Comparison of ENCODE assay signal across 10 cellular contexts in the genomic region with DNA sequence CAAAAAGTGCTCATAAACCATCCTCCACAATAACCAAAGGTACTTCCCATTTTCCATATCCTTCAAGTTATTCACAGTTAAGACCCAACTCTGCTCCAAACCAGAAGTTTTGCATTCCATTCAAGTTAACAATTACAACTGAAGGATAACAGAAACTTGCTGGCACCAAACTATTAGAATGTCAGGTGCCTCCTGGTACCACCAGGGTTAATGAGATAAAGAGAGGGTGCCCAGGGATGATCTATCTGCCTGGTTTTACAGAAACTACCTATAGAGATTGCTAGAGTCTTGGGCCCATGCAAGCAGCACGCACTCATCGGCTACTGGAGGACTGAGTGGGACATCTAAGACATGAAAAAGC.
DNase-seq lines count a peak whose midpoint lies in the region; ATAC-seq and TF ChIP-seq lines count a peak whose summit lies in the region.
"Had no signal": no experiment of that assay in that cellular context is flagged by ENCODE, and none has a peak within 500 bp of the region (broad histone marks: within the 10 kb centered on the region; RNA-seq: fewer than 3 reads in every experiment).

No MANE protein-coding gene starts in this region.

- DNase-seq in Peyer's patch: no peak
- no peak for DNase-seq in esophagus squamous epithelium (lab: John Stamatoyannopoulos, UW)
- DNase-seq in trophoblast cell: peak; percentile 44 to 91
- no peak for DNase-seq in GM13977 (ENCODE audit: low spot score)
- no peak for DNase-seq in amygdala (lab: John Stamatoyannopoulos, UW)
- DNase-seq: midbrain; stimulated activated CD4-positive, alpha-beta T cell treated with anti-CD3 and anti-CD28 coated beads, Interleukin-4, amount 100 ng/mL, for 1 hour had no signal

- intact Hi-C loops in esophagus squamous epithelium (cut with DNase I): no loop called here

- peak in 2 of 6 experiments; percentile 8 to 14 for TF ChIP-seq CTCF in Peyer's patch (IDR thresholded peaks at IDR 0.05)
- TF ChIP-seq CTCF in esophagus squamous epithelium (IDR thresholded peaks at IDR 0.05): peak in 1 of 6 experiments; percentile 28
- no peak for TF ChIP-seq CTCF in GM13977 (IDR thresholded peaks at IDR 0.05; ENCODE audit: extremely low read depth, insufficient read depth, missing control alignments)

- H3K14ac ChIP-seq in trophoblast cell (ENCODE audit: low read length): no peak overlapping the region

- no peak overlapping the region for H4K12ac ChIP-seq in trophoblast cell (ENCODE audit: low read depth, low read length)

- ATAC-seq in GM18909 (IDR thresholded peaks at IDR 0.05; ENCODE audit: poor library complexity, unreplicated experiment) (no peak), HG03159 (IDR thresholded peaks at IDR 0.05; ENCODE audit: unreplicated experiment) (no peak)

- H3K36me3 ChIP-seq in Peyer's patch (no peaks in the 10 kb centered on the region), esophagus squamous epithelium (no peaks in the 10 kb centered on the region), trophoblast cell (ENCODE audit: control insufficient read depth in 1 of 2, insufficient read depth in 2 of 2, low read length in 2 of 2) (no peaks in the 10 kb centered on the region)

- H3K23ac ChIP-seq in trophoblast cell (ENCODE audit: low read length): no peak overlapping the region

- no peak overlapping the region for H3K9ac ChIP-seq in trophoblast cell (ENCODE audit: low read length)

- H3K4me1 ChIP-seq in Peyer's patch: peaks cover 0 to 15% (median 2%) of the 10 kb centered on the region in 4 donors
- peaks cover 0 to 66% (median 11%) of the 10 kb centered on the region in 3 donors for H3K4me1 ChIP-seq in esophagus squamous epithelium
- peaks cover 16 to 17% of the 10 kb centered on the region in 2 experiments for H3K4me1 ChIP-seq in trophoblast cell (ENCODE audit: control insufficient read depth in 1 of 2, insufficient read depth in 2 of 2, low read length in 2 of 2)

- H4K91ac ChIP-seq in trophoblast cell (ENCODE audit: low read depth, low read length): peak overlapping the region; percentile 8

- 67 to 73% methylated on average over 2 of the region's 2 CpGs for WGBS in esophagus squamous epithelium, 2 donors
- no CpG with 5 or more reads among the region's 2 CpGs for WGBS in trophoblast cell (ENCODE audit: extremely low coverage, insufficient coverage, insufficient read length)

- TF ChIP-seq POLR2A in Peyer's patch (IDR thresholded peaks at IDR 0.05): no peak
- TF ChIP-seq POLR2A in esophagus squamous epithelium (IDR thresholded peaks at IDR 0.05): no peak

- H3K18ac ChIP-seq in trophoblast cell (ENCODE audit: low read length): no peak overlapping the region

- H3K79me1 ChIP-seq in trophoblast cell (ENCODE audit: low read length): peaks cover 3% of the 10 kb centered on the region

- no peak overlapping the region for H2BK5ac ChIP-seq in trophoblast cell (ENCODE audit: low read depth, low read length, poor library complexity)

- H2BK120ac ChIP-seq in trophoblast cell (ENCODE audit: insufficient read depth, low read length, poor library complexity): no peak overlapping the region

- H2AFZ ChIP-seq in trophoblast cell (ENCODE audit: insufficient read depth, low read length, poor library complexity): no peak overlapping the region

- in situ Hi-C loops in GM13977 (cut with MboI; ENCODE audit: low pct_unique_long_range_greater_than_20kb, low sequenced_read_pairs, unreplicated experiment): no loop called here

- no peak overlapping the region for H2BK12ac ChIP-seq in trophoblast cell (ENCODE audit: low read length)

- no peak overlapping the region for H4K8ac ChIP-seq in trophoblast cell (ENCODE audit: low read depth, low read length)

- peak overlapping the region; percentile 52; the same call in 1 of the 2 replicates for H3K4me3 ChIP-seq in GM08714 (ENCODE audit: low read length)
- peak overlapping the region in 3 of 4 donors; percentile 31 to 65 (median 54) for H3K4me3 ChIP-seq in Peyer's patch
- peak overlapping the region in 3 of 4 donors; percentile 25 to 47 (median 28) for H3K4me3 ChIP-seq in esophagus squamous epithelium
- no peak overlapping the region for H3K4me3 ChIP-seq in trophoblast cell (ENCODE audit: low read depth, low read length)

- H3K4ac ChIP-seq in trophoblast cell (ENCODE audit: low read depth, low read length): no peak overlapping the region

- H3K4me2 ChIP-seq in trophoblast cell (ENCODE audit: low read length): peak overlapping the region; percentile 47

- H3K27ac ChIP-seq in Peyer's patch (peak overlapping the region; percentile 59 to 86 (median 79)), esophagus squamous epithelium (peak overlapping the region; percentile 36 to 81 (median 70)), trophoblast cell (ENCODE audit: low read depth, low read length) (peak overlapping the region; percentile 49)

- H3K9me3 ChIP-seq in Peyer's patch (no peaks in the 10 kb centered on the region), esophagus squamous epithelium (no peaks in the 10 kb centered on the region), trophoblast cell (ENCODE audit: insufficient read depth, low read depth, low read length) (no peaks in the 10 kb centered on the region)

- no peaks in the 10 kb centered on the region for H3K79me2 ChIP-seq in trophoblast cell (ENCODE audit: control insufficient read depth, insufficient read depth, low read length, poor library complexity)

- H2AK5ac ChIP-seq in trophoblast cell (ENCODE audit: low read length): peak overlapping the region; percentile 8

- no peaks in the 10 kb centered on the region for H3K27me3 ChIP-seq in Peyer's patch
- H3K27me3 ChIP-seq in esophagus squamous epithelium: no peaks in the 10 kb centered on the region
- H3K27me3 ChIP-seq in trophoblast cell (ENCODE audit: insufficient read depth, low read length): no peaks in the 10 kb centered on the region

Comparison
In these comparisons a context has a peak if more than half of its experiments do, and no peak if none do; other contexts are left out.
1. DNase-seq: peak in trophoblast cell (2 of 2); none in Peyer's patch (0 of 3), esophagus squamous epithelium (single experiment), GM13977 (single experiment) and amygdala (0 of 56).
2. Peak in every context shown above with its lines, with median percentiles within 50 percentile points of each other: H3K27ac ChIP-seq.